In genomic region chr10:81018898-81019890, GRCh38 we compare ENCODE assay signal across 8 cellular contexts.
A peak's percentile ranks its signal among the peaks of the same experiment; 100 is the strongest.
DNase-seq lines count a peak whose midpoint lies in the region; ATAC-seq and TF ChIP-seq lines count a peak whose summit lies in the region.

No MANE protein-coding gene starts in this region.

- no peaks in the 10 kb centered on the region for H3K27me3 Mint-ChIP-seq in WTC11 (ENCODE audit: low read depth)
- no peaks in the 10 kb centered on the region for H3K27me3 Mint-ChIP-seq in type B pancreatic cell

- TF ChIP-seq POLR2A in gastroesophageal sphincter (IDR thresholded peaks at IDR 0.05), result no peak

- H3K4me1 Mint-ChIP-seq in WTC11 (peaks cover 4% of the 10 kb centered on the region), type B pancreatic cell (ENCODE audit: unreplicated experiment) (peaks cover 5% of the 10 kb centered on the region)

- H3K4me3 Mint-ChIP-seq in WTC11 (no peak overlapping the region), type B pancreatic cell (no peak overlapping the region)

- TF ChIP-seq CTCF in BE2C (IDR thresholded peaks at IDR 0.05; ENCODE audit: low read depth, low read length) (peak; percentile 77), GM12872 (IDR thresholded peaks at IDR 0.05; ENCODE audit: insufficient read depth, low read depth, low read length) (peak; percentile 86), Loucy (conservative IDR thresholded peaks at IDR 0.05; ENCODE audit: low read length) (peak; percentile 87), WTC11 (IDR thresholded peaks at IDR 0.05) (peak; percentile 48), type B pancreatic cell (conservative IDR thresholded peaks at IDR 0.05) (peak; percentile 87), gastroesophageal sphincter (IDR thresholded peaks at IDR 0.05) (peak in 1 of 4 experiments; percentile 35)

- H3F3A ChIP-seq in Loucy (ENCODE audit: low read depth), result no peaks in the 10 kb centered on the region

- DNase-seq in BE2C (peak; percentile 28), HEK293T (ENCODE audit: extremely low spot score) (peak; percentile 39), WTC11 (ENCODE audit: low spot score) (peak; percentile 51), iPS DF 6.9 (ENCODE audit: low read depth, low spot score) (peak; percentile 27), type B pancreatic cell (ENCODE audit: extremely low spot score, unreplicated experiment) (no peak)

- H3K4me1 ChIP-seq in BE2C (no peaks in the 10 kb centered on the region), Loucy (ENCODE audit: insufficient read depth, low read length, poor library complexity, severe bottlenecking) (peaks cover 14% of the 10 kb centered on the region), iPS DF 6.9 (ENCODE audit: control insufficient read depth, insufficient read depth, low read length) (no peaks in the 10 kb centered on the region), gastroesophageal sphincter (no peaks in the 10 kb centered on the region)

- TF ChIP-seq EP300 in gastroesophageal sphincter (IDR thresholded peaks at IDR 0.05), result no peak

- H3K36me3 Mint-ChIP-seq in WTC11 (no peaks in the 10 kb centered on the region), type B pancreatic cell (no peaks in the 10 kb centered on the region)

- H3K4me3 ChIP-seq in BE2C (ENCODE audit: low read depth, low read length), result no peak overlapping the region
- H3K4me3 ChIP-seq in Loucy (ENCODE audit: low read length, poor library complexity, severe bottlenecking), result peak overlapping the region; percentile 46
- H3K4me3 ChIP-seq in iPS DF 6.9 (ENCODE audit: low read length), result no peak overlapping the region
- no peak overlapping the region for H3K4me3 ChIP-seq in gastroesophageal sphincter

- H3K27ac ChIP-seq in iPS DF 6.9 (ENCODE audit: low read length) (no peak overlapping the region), gastroesophageal sphincter (no peak overlapping the region)

- no peaks in the 10 kb centered on the region for H3K9me2 ChIP-seq in Loucy (replicated peaks; ENCODE audit: low read depth, low read length)

- no peaks in the 10 kb centered on the region for H4K20me1 ChIP-seq in Loucy (ENCODE audit: insufficient read depth, low read length, poor library complexity, severe bottlenecking)

- H3K9me3 ChIP-seq in BE2C, result no peaks in the 10 kb centered on the region
- H3K9me3 ChIP-seq in Loucy (ENCODE audit: insufficient read depth, low read depth, low read length), result 0 out of 2 replicates have a peak, but pooled peaks cover 3% of the 10 kb centered on the region
- H3K9me3 ChIP-seq in iPS DF 6.9 (ENCODE audit: control insufficient read depth, insufficient read depth, low read length), result no peaks in the 10 kb centered on the region
- H3K9me3 ChIP-seq in gastroesophageal sphincter, result no peaks in the 10 kb centered on the region

- peak overlapping the region; percentile 58 for H3K4me2 ChIP-seq in Loucy (ENCODE audit: low read depth, low read length, poor library complexity, severe bottlenecking)

- POLR2A ChIA-PET in HEK293T (lab: Yijun Ruan, JAX), result no interaction called here
- POLR2A ChIA-PET in WTC11 (lab: Charles Lee), result interaction anchor here (0.7 kb wide), 1 partner anchor 343 kb away, joined by 4 read pairs; no protein-coding TSS in a partner anchor

- H3K9ac ChIP-seq in Loucy (ENCODE audit: low read depth, low read length, poor library complexity, severe bottlenecking), result no peak overlapping the region

- H3K27me3 ChIP-seq in BE2C (no peaks in the 10 kb centered on the region), Loucy (ENCODE audit: insufficient read depth, low read length, poor library complexity, severe bottlenecking) (no peaks in the 10 kb centered on the region), iPS DF 6.9 (ENCODE audit: control insufficient read depth, insufficient read depth, low read length) (no peaks in the 10 kb centered on the region), gastroesophageal sphincter (no peaks in the 10 kb centered on the region)

- WGBS in iPS DF 6.9 (ENCODE audit: insufficient coverage, insufficient read length), result no CpG with 5 or more reads among the region's 9 CpGs
- 50 to 58% methylated on average over 8 to 9 of the region's 9 CpGs for WGBS in gastroesophageal sphincter (ENCODE audit: low coverage in 1 of 2), 2 donors

- CTCF ChIA-PET in HEK293T (lab: Yijun Ruan, JAX), result interaction anchor here (0.6 to 1.4 kb wide), 8 partner anchors 10 to 355 kb away, joined by 3 to 6 read pairs (median 3); no protein-coding TSS in a partner anchor
- CTCF ChIA-PET in WTC11 (lab: Charles Lee), result interaction anchor here (0.8 to 2.2 kb wide), 16 partner anchors 10 to 356 kb away, joined by 3 to 32 read pairs (median 6); no protein-coding TSS in a partner anchor

- H3K36me3 ChIP-seq in BE2C (no peaks in the 10 kb centered on the region), Loucy (ENCODE audit: insufficient read depth, low read length) (no peaks in the 10 kb centered on the region), iPS DF 6.9 (ENCODE audit: control insufficient read depth, insufficient read depth, low read length) (no peaks in the 10 kb centered on the region), gastroesophageal sphincter (no peaks in the 10 kb centered on the region)

- no peaks in the 10 kb centered on the region for H3K79me2 ChIP-seq in Loucy (ENCODE audit: insufficient read depth, low read length)

- H2AFZ ChIP-seq in Loucy (ENCODE audit: low read length), result peak overlapping the region; percentile 67

- ATAC-seq in WTC11 (peak; percentile 93), gastroesophageal sphincter (no peak)

- peaks cover 25% of the 10 kb centered on the region for H3K9me3 Mint-ChIP-seq in WTC11
- H3K9me3 Mint-ChIP-seq in type B pancreatic cell, result no peaks in the 10 kb centered on the region

- H3K27ac Mint-ChIP-seq in WTC11 (no peak overlapping the region), type B pancreatic cell (no peak overlapping the region)

TF ChIP-seq in HEK293T, 16 proteins besides CTCF, POLR2A, EP300 and RAD21:
- TF ChIP-seq TARDBP (IDR thresholded peaks at IDR 0.05), result no peak
- no peak for TF ChIP-seq CTBP1 (IDR thresholded peaks at IDR 0.05; ENCODE audit: borderline replicate concordance)

TF ChIP-seq in WTC11, 78 proteins besides CTCF, POLR2A, EP300 and RAD21:
- TF ChIP-seq RELA (CRISPR knock-in tag; IDR thresholded peaks at IDR 0.05; ENCODE audit: borderline replicate concordance), result no peak
- TF ChIP-seq HMGA2 (CRISPR knock-in tag; IDR thresholded peaks at IDR 0.05), result no peak
- no peak for TF ChIP-seq MLX (CRISPR knock-in tag; IDR thresholded peaks at IDR 0.05)
- TF ChIP-seq, protein P1, sequence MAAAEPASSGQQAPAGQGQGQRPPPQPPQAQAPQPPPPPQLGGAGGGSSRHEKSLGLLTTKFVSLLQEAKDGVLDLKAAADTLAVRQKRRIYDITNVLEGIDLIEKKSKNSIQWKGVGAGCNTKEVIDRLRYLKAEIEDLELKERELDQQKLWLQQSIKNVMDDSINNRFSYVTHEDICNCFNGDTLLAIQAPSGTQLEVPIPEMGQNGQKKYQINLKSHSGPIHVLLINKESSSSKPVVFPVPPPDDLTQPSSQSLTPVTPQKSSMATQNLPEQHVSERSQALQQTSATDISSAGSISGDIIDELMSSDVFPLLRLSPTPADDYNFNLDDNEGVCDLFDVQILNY (CRISPR knock-in tag; IDR thresholded peaks at IDR 0.05), result no peak
- TF ChIP-seq, protein P2, sequence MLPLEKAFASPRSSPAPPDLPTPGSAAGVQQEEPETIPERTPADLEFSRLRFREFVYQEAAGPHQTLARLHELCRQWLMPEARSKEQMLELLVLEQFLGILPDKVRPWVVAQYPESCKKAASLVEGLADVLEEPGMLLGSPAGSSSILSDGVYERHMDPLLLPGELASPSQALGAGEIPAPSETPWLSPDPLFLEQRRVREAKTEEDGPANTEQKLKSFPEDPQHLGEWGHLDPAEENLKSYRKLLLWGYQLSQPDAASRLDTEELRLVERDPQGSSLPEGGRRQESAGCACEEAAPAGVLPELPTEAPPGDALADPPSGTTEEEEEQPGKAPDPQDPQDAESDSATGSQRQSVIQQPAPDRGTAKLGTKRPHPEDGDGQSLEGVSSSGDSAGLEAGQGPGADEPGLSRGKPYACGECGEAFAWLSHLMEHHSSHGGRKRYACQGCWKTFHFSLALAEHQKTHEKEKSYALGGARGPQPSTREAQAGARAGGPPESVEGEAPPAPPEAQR (CRISPR knock-in tag; IDR thresholded peaks at IDR 0.05), result no peak
- TF ChIP-seq ZNF138 (CRISPR knock-in tag; conservative IDR thresholded peaks at IDR 0.05), result no peak
- TF ChIP-seq NFATC4 (CRISPR knock-in tag; IDR thresholded peaks at IDR 0.05), result no peak
